ENCODE assay signal across 17 cellular contexts in genomic region chr21:34520769-34521508, GRCh38. TPM values are rescaled to one million over a fixed set of nuclear protein-coding genes. Genes with fewer than 3 reads are reported as not detected.
DNase-seq lines count a peak whose midpoint lies in the region; ATAC-seq, FAIRE-seq and TF ChIP-seq lines count a peak whose summit lies in the region.
"Had no signal": no experiment of that assay in that cellular context is flagged by ENCODE, and none has a peak within 500 bp of the region (broad histone marks: within the 10 kb centered on the region; RNA-seq: fewer than 3 reads in every experiment).

No MANE protein-coding gene starts in this region.

- SMC1A ChIA-PET in GM12878 (lab: Charles Lee; ENCODE audit: uncharacterized antibody, unreplicated experiment): no interaction called here

- in situ Hi-C loops in GM12878 (cut with MboI): no loop called here

- H3K9me3 ChIP-seq in GM12878 (replicated peaks; ENCODE audit: control insufficient read depth, insufficient read depth, low read length) (no peaks in the 10 kb centered on the region), mucosa of rectum (ENCODE audit: control insufficient read depth in 2 of 2, low read length in 2 of 2) (no peaks in the 10 kb centered on the region), upper lobe of left lung (no peaks in the 10 kb centered on the region)
- H3K9me3 ChIP-seq: pancreas, vagina had no signal

- peak; percentile 90 for DNase-seq in MV-4-11 (lab: John Stamatoyannopoulos, UW)
- no peak for DNase-seq in GM12878 (ENCODE audit: low read depth, low spot score)
- DNase-seq in upper lobe of left lung: peak; percentile 62 to 70
- DNase-seq in NCI-H1436 (lab: John Stamatoyannopoulos, UW): no peak
- DNase-seq in activated T-helper 2 cell treated with anti-CD3 and anti-CD28 coated beads, Interferon-gamma antibody, Interleukin-2, Interleukin-4, amounts not matched to agents 10 μg/mL and 5 μg/mL and 100 μg/mL, durations not matched to agents 14 hours and 24 hours and 36 hours (ENCODE audit: low spot score): no peak
- DNase-seq in superior temporal gyrus (ENCODE audit: extremely low spot score): no peak
- DNase-seq: activated naive CD4-positive, alpha-beta T cell treated with Interleukin-2 at 50 U/mL for 16 hours; CD8-positive, alpha-beta T cell; effector memory CD8-positive, alpha-beta T cell; NCI-H2081; pancreas; SHP77; stimulated activated CD4-positive, alpha-beta T cell treated with anti-CD3 and anti-CD28 coated beads, Interleukin-15, amount 100 ng/mL, for 24 hours had no signal

- CTCF ChIA-PET in GM12878 (lab: Yijun Ruan, JAX): interaction anchor here (0.8 to 1.5 kb wide), 2 partner anchors 10 to 110 kb away, joined by 3 read pairs; no protein-coding TSS in a partner anchor

- RAD21 ChIA-PET in GM12878 (lab: Charles Lee; ENCODE audit: unreplicated experiment): interaction anchor here (2.0 kb wide), 1 partner anchor 82 kb away, joined by 4 read pairs; no protein-coding TSS in a partner anchor

- H3K4me3 ChIP-seq in GM12878 (no peak overlapping the region), mucosa of rectum (ENCODE audit: low read length in 2 of 2) (no peak overlapping the region), upper lobe of left lung (no peak overlapping the region)
- H3K4me3 ChIP-seq: pancreas, vagina had no signal

- H3K9me3 Mint-ChIP-seq in activated T-helper 2 cell treated with anti-CD3 and anti-CD28 coated beads, Interferon-gamma antibody, Interleukin-2, Interleukin-4, amounts not matched to agents 10 μg/mL and 5 μg/mL and 100 μg/mL, durations not matched to agents 14 hours and 24 hours and 36 hours: no peaks in the 10 kb centered on the region
- H3K9me3 Mint-ChIP-seq: CD8-positive, alpha-beta T cell; effector memory CD8-positive, alpha-beta T cell had no signal

- TF ChIP-seq CTCF in GM12878 (IDR thresholded peaks at IDR 0.05 in 2 of 3, conservative IDR thresholded peaks at IDR 0.05 in 1 of 3; ENCODE audit: control insufficient read depth in 2 of 3, extremely low read depth in 1 of 3, insufficient read depth in 1 of 3, low read depth in 3 of 3, low read length in 3 of 3) (no peak), upper lobe of left lung (IDR thresholded peaks at IDR 0.05) (no peak)

- no peak overlapping the region for H3K9ac ChIP-seq in GM12878 (ENCODE audit: control insufficient read depth, insufficient read depth, low read length)
- H3K9ac ChIP-seq in mucosa of rectum (ENCODE audit: low read depth in 1 of 2, low read length in 2 of 2): peak overlapping the region in 1 of 2 donors; percentile 23
- H3K9ac ChIP-seq: KMS-11 had no signal

- H3K79me2 ChIP-seq in GM12878 (ENCODE audit: control insufficient read depth, insufficient read depth, low read length): no peaks in the 10 kb centered on the region

- 81% methylated on average over 20 of the region's 20 CpGs for WGBS in GM12878 (ENCODE audit: insufficient coverage, insufficient replicate concordance, low lambda C conversion rate, missing lambda C conversion rate)
- 85 to 86% methylated on average over 14 to 20 of the region's 20 CpGs for WGBS in upper lobe of left lung, 2 donors

- H3K27me3 ChIP-seq in GM12878 (replicated peaks in 1 of 2; ENCODE audit: control insufficient read depth in 2 of 2, insufficient read depth in 2 of 2, low read length in 1 of 2) (no peaks in the 10 kb centered on the region), mucosa of rectum (ENCODE audit: control insufficient read depth in 2 of 2, insufficient read depth in 2 of 2, low read length in 2 of 2) (no peaks in the 10 kb centered on the region), upper lobe of left lung (no peaks in the 10 kb centered on the region)
- H3K27me3 ChIP-seq: pancreas, vagina had no signal

- H3K27ac Mint-ChIP-seq in activated T-helper 2 cell treated with anti-CD3 and anti-CD28 coated beads, Interferon-gamma antibody, Interleukin-2, Interleukin-4, amounts not matched to agents 10 μg/mL and 5 μg/mL and 100 μg/mL, durations not matched to agents 14 hours and 24 hours and 36 hours: no peak overlapping the region
- H3K27ac Mint-ChIP-seq: CD8-positive, alpha-beta T cell; effector memory CD8-positive, alpha-beta T cell had no signal

- H3K4me1 ChIP-seq in GM12878 (ENCODE audit: control insufficient read depth, insufficient read depth, low read length): peaks cover 7% of the 10 kb centered on the region; the same call in 1 of the 2 replicates
- H3K4me1 ChIP-seq in mucosa of rectum (ENCODE audit: control insufficient read depth in 2 of 2, insufficient read depth in 2 of 2, low read length in 2 of 2): peaks cover 21 to 40% of the 10 kb centered on the region in 2 donors
- peaks cover 32 to 69% (median 54%) of the 10 kb centered on the region in 4 donors for H3K4me1 ChIP-seq in upper lobe of left lung

- TF ChIP-seq POLR2A in GM12878 (IDR thresholded peaks at IDR 0.05; ENCODE audit: low read depth, low read length) (no peak), upper lobe of left lung (IDR thresholded peaks at IDR 0.05) (peak in 1 of 4 donors; percentile 27)

- TF ChIP-seq EP300 in GM12878 (IDR thresholded peaks at IDR 0.05; ENCODE audit: borderline replicate concordance in 1 of 2, control insufficient read depth in 1 of 2, low read depth in 2 of 2, low read length in 2 of 2) (no peak), upper lobe of left lung (IDR thresholded peaks at IDR 0.05) (no peak)

- no peak for ATAC-seq in GM12878
- peak in 1 of 2 donors; percentile 61 for ATAC-seq in upper lobe of left lung (ENCODE audit: low FRiP score in 2 of 2)
- ATAC-seq: CD8-positive, alpha-beta T cell; effector memory CD8-positive, alpha-beta T cell had no signal

- no peak for TF ChIP-seq RAD21 in GM12878 (IDR thresholded peaks at IDR 0.05; ENCODE audit: insufficient read depth, low read depth, low read length)

- H3K4me1 Mint-ChIP-seq in activated T-helper 2 cell treated with anti-CD3 and anti-CD28 coated beads, Interferon-gamma antibody, Interleukin-2, Interleukin-4, amounts not matched to agents 10 μg/mL and 5 μg/mL and 100 μg/mL, durations not matched to agents 14 hours and 24 hours and 36 hours (ENCODE audit: low read depth): peaks cover 39% of the 10 kb centered on the region

- no TSS peak for BruUV-seq in GM12878 (replicated peaks; lab: Mats Ljungman, UMichigan)

- intact Hi-C loops in GM12878 (cut with micrococcal nuclease; ENCODE audit: unreplicated experiment): no loop called here
- intact Hi-C loops in activated T-helper 2 cell treated with anti-CD3 and anti-CD28 coated beads, Interferon-gamma antibody, Interleukin-2, Interleukin-4, amounts not matched to agents 10 μg/mL and 5 μg/mL and 100 μg/mL, durations not matched to agents 14 hours and 24 hours and 36 hours (cut with micrococcal nuclease): no loop called here

- H4K20me1 ChIP-seq in GM12878 (ENCODE audit: control insufficient read depth, insufficient read depth): no peaks in the 10 kb centered on the region

- H3K27ac ChIP-seq in GM12878 (ENCODE audit: control insufficient read depth, insufficient read depth) (no peak overlapping the region), mucosa of rectum (ENCODE audit: low read depth in 2 of 2, low read length in 2 of 2) (peak overlapping the region; percentile 58 to 96), upper lobe of left lung (peak overlapping the region in 2 of 4 donors; percentile 64 to 77)
- H3K27ac ChIP-seq: KMS-11, pancreas, vagina had no signal

- H3K4me2 ChIP-seq in GM12878 (ENCODE audit: control insufficient read depth, insufficient read depth): no peak overlapping the region
- H3K4me2 ChIP-seq: KMS-11 had no signal

- peaks cover 0 to 2% of the 10 kb centered on the region in 2 experiments; a peak in 1 of 4 replicates for H3K36me3 ChIP-seq in GM12878 (ENCODE audit: control insufficient read depth in 2 of 2, insufficient read depth in 2 of 2, low read length in 1 of 2)
- H3K36me3 ChIP-seq in mucosa of rectum (ENCODE audit: control insufficient read depth in 2 of 2, insufficient read depth in 2 of 2, low read length in 2 of 2): peaks cover 22 to 25% of the 10 kb centered on the region in 2 donors
- H3K36me3 ChIP-seq in upper lobe of left lung: peaks cover 0 to 45% (median 19%) of the 10 kb centered on the region in 4 donors

- H3K4me3 Mint-ChIP-seq in activated T-helper 2 cell treated with anti-CD3 and anti-CD28 coated beads, Interferon-gamma antibody, Interleukin-2, Interleukin-4, amounts not matched to agents 10 μg/mL and 5 μg/mL and 100 μg/mL, durations not matched to agents 14 hours and 24 hours and 36 hours (ENCODE audit: low read depth): no peak overlapping the region
- H3K4me3 Mint-ChIP-seq: CD8-positive, alpha-beta T cell; effector memory CD8-positive, alpha-beta T cell had no signal

- H3K27me3 Mint-ChIP-seq in activated T-helper 2 cell treated with anti-CD3 and anti-CD28 coated beads, Interferon-gamma antibody, Interleukin-2, Interleukin-4, amounts not matched to agents 10 μg/mL and 5 μg/mL and 100 μg/mL, durations not matched to agents 14 hours and 24 hours and 36 hours (ENCODE audit: low read depth): no peaks in the 10 kb centered on the region
- H3K27me3 Mint-ChIP-seq: effector memory CD8-positive, alpha-beta T cell had no signal

- peak overlapping the region; percentile 42 for H2AFZ ChIP-seq in GM12878 (ENCODE audit: control insufficient read depth, low read depth, low read length)

- H3K36me3 Mint-ChIP-seq in activated T-helper 2 cell treated with anti-CD3 and anti-CD28 coated beads, Interferon-gamma antibody, Interleukin-2, Interleukin-4, amounts not matched to agents 10 μg/mL and 5 μg/mL and 100 μg/mL, durations not matched to agents 14 hours and 24 hours and 36 hours (ENCODE audit: low read depth): peaks cover 32% of the 10 kb centered on the region

- no peak for FAIRE-seq in GM12878 (lab: Jason Lieb, UNC)
- FAIRE-seq: pancreas, TTC549 had no signal

- POLR2A ChIA-PET in GM12878 (lab: Charles Lee): no interaction called here

RNA-seq across cellular contexts. Expression of gene KCNE1, which starts 8.9 kb away (rescaled TPM):
- total RNA-seq in GM12878 (2013; cell fraction: nucleolus; rRNA removed): 0.21 TPM in 1 of 2 replicates, not detected in the other
- total RNA-seq in GM12878 (2014; rRNA removed) (0.06 and 0.16 TPM in 2 replicates), GM12878 (2014; rRNA removed; fragmentation: Illumina TruSeq; extraction: Trizol) (0.09 and 0.18 TPM in 2 replicates), GM12878 (2021) (0.18 TPM in 1 of 2 replicates, not detected in the other), upper lobe of left lung (10 to 100 TPM in 5 of 6 donors, 1 to 10 TPM in 1; 9.6 to 58.7 (median 19.4) TPM)
- polyA plus RNA-seq in GM12878 (2011; ENCODE audit: low read depth): not detected
- polyA plus RNA-seq in GM12878 (2011; rRNA removed) (not detected in 2 replicates), GM12878 (2014; fragmentation: Illumina TruSeq; extraction: Trizol) (0.06 TPM in 1 of 2 replicates, not detected in the other), GM12878 (2014; fragmentation: Nextera tagmentation; extraction: Ambion mirVana) (not detected), GM12878 (2014; rRNA removed) (0.17 and 0.19 TPM in 2 replicates), GM12878 (2016; fragmentation: Nextera tagmentation; extraction: Ambion mirVana) (not detected)
- not detected in 2 replicates for polyA plus RNA-seq in GM12878 (2011; cell fraction: cytosol; rRNA removed)
- 0.04 and 0.15 TPM in 2 replicates for polyA plus RNA-seq in GM12878 (2011; cell fraction: nucleus; rRNA removed)
- not detected in 2 replicates for polyA plus RNA-seq in GM12878 (2012)
- polyA minus RNA-seq in GM12878 (2011; rRNA and poly(A)+ RNA removed): not detected in 2 replicates
- polyA minus RNA-seq in GM12878 (2011; cell fraction: cytosol; rRNA and poly(A)+ RNA removed): not detected in 2 replicates
- polyA minus RNA-seq in GM12878 (2011; cell fraction: nucleus; rRNA and poly(A)+ RNA removed): 0.12 TPM in 1 of 2 replicates, not detected in the other
- total RNA-seq in activated T-helper 2 cell treated with anti-CD3 and anti-CD28 coated beads, Interferon-gamma antibody, Interleukin-2, Interleukin-4, amounts not matched to agents 10 μg/mL and 5 μg/mL and 100 μg/mL, durations not matched to agents 14 hours and 24 hours and 36 hours: 0.37 and 0.46 TPM in 2 replicates
- total RNA-seq: CD8-positive, alpha-beta T cell had no signal

Comparison
In these comparisons a context has a peak if more than half of its experiments do, and no peak if none do; other contexts are left out.
1. DNase-seq: peak in MV-4-11 (single experiment) and upper lobe of left lung (2 of 2); none in GM12878 (single experiment), NCI-H1436 (single experiment), activated T-helper 2 cell treated with anti-CD3 and anti-CD28 coated beads, Interferon-gamma antibody, Interleukin-2, Interleukin-4, amounts not matched to agents 10 μg/mL and 5 μg/mL and 100 μg/mL, durations not matched to agents 14 hours and 24 hours and 36 hours (single experiment) and superior temporal gyrus (single experiment).